In the genomic region with DNA sequence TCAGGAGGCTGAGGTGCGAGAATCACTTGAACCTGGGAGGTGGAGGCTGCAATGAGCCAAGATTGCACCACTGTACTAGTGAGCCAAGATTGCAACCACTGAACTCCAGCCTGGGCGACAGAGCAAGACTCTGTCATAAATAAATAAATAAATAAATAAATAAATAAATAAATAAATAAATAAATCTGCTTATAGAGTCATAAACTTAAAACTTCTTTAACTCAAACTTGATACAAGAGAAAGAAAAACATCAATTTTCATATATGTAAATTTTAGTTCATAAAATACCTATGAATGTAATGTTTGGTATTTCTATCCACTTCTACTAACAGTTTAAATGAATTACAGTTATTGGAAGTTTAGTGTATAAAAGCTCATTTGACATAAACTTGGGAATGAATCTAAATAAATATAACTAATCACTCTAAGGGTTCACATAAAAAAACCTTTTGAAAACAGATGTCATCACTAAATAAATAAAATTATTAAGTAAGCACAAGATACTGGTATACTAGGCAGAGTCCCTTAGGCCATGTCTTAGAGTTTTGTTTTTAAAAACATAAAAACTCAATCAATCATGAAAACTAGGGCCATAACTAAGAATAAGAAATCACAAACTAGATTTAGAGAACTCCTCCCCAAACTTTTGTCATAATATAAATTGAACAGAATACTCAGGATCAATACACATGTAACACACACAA, we compare ENCODE assay signal across 21 cellular contexts. TPM values are rescaled to one million over a fixed set of nuclear protein-coding genes. Genes with fewer than 3 reads are reported as not detected.
DNase-seq lines count a peak whose midpoint lies in the region; ATAC-seq and TF ChIP-seq lines count a peak whose summit lies in the region.
"Had no signal": no experiment of that assay in that cellular context is flagged by ENCODE, and none has a peak within 500 bp of the region (broad histone marks: within the 10 kb centered on the region; RNA-seq: fewer than 3 reads in every experiment).

No MANE protein-coding gene starts in this region.

- no peak overlapping the region for H3K4me3 ChIP-seq in RWPE2 (ENCODE audit: severe bottlenecking)
- H3K4me3 ChIP-seq in smooth muscle cell, result no peak overlapping the region
- no peak overlapping the region for H3K4me3 ChIP-seq in spleen
- H3K4me3 ChIP-seq: esophagus muscularis mucosa, right lobe of liver, upper lobe of right lung had no signal

- intact Hi-C loops in activated naive CD4-positive, alpha-beta T cell treated with anti-CD3 and anti-CD28 coated beads for 36 hours (cut with micrococcal nuclease), result loop anchor here (1.0 to 2.0 kb wide), 3 partner anchors 20 to 35 kb away; no protein-coding TSS in a partner anchor
- intact Hi-C loops in dendritic cell treated with granulocyte-macrophage colony-stimulating factor and Interleukin-4, amounts not matched to agents 40 ng/mL and 50 ng/mL, for 4 days (cut with micrococcal nuclease), result no loop called here
- intact Hi-C loops in spleen (cut with DNase I; ENCODE audit: low total_unique reads), result no loop called here
- intact Hi-C loops in Calu3 (cut with micrococcal nuclease; ENCODE audit: unreplicated experiment), result loop anchor here (5.0 kb wide), 1 partner anchor 36 kb away; no protein-coding TSS in a partner anchor

- no peak for DNase-seq in activated naive CD4-positive, alpha-beta T cell treated with anti-CD3 and anti-CD28 coated beads for 36 hours
- DNase-seq in activated naive CD4-positive, alpha-beta T cell treated with Interleukin-2 at 50 U/mL for 16 hours, result no peak
- no peak for DNase-seq in RWPE2 (ENCODE audit: low spot score)
- no peak for DNase-seq in smooth muscle cell (lab: John Stamatoyannopoulos, UW; ENCODE audit: unreplicated experiment)
- DNase-seq in spleen, result no peak
- DNase-seq in Calu3, result no peak
- no peak for DNase-seq in DMS153 (lab: John Stamatoyannopoulos, UW)
- DNase-seq: activated gamma-delta T cell treated with Interleukin-2 at 50 U/mL for 16 hours; COR-L47; glutamatergic neuron; H7; left ventricle myocardium superior; NCI-H1694 treated with DMSO at 0.1 percent for 48 hours; NCI-H226; NK-92 treated with Interleukin-12 subunit alpha and Interleukin-12 subunit beta, amount 100 ng/mL, for 24 hours; occipital lobe; right lobe of liver; stimulated activated CD4-positive, alpha-beta T cell treated with anti-CD3 and anti-CD28 coated beads, Interleukin-1b, Interleukin-23, amount 100 ng/mL, for 48 hours; upper lobe of right lung had no signal

- H3K79me2 ChIP-seq in smooth muscle cell (ENCODE audit: low read depth), result peaks cover 100% of the 10 kb centered on the region

- TF ChIP-seq CTCF in RWPE2 (IDR thresholded peaks at IDR 0.05; ENCODE audit: poor library complexity, severe bottlenecking) (no peak), smooth muscle cell (IDR thresholded peaks at IDR 0.05; ENCODE audit: borderline replicate concordance, insufficient read depth, poor library complexity, severe bottlenecking) (no peak), spleen (IDR thresholded peaks at IDR 0.05 in 8 of 11, conservative IDR thresholded peaks at IDR 0.05 in 3 of 11) (no peak), Calu3 (IDR thresholded peaks at IDR 0.05; ENCODE audit: unreplicated experiment) (no peak)

- 92% methylated on average over 2 of the region's 2 CpGs for WGBS in smooth muscle cell (ENCODE audit: low lambda C conversion rate)
- WGBS in spleen, 5 donors, result 71 to 96% (median 95%) methylated on average over 2 of the region's 2 CpGs

- H3K4me2 ChIP-seq in smooth muscle cell, result no peak overlapping the region

- H4K20me1 ChIP-seq in smooth muscle cell (ENCODE audit: low read depth), result peaks cover 100% of the 10 kb centered on the region

- no peaks in the 10 kb centered on the region for H3K36me3 Mint-ChIP-seq in activated naive CD4-positive, alpha-beta T cell treated with anti-CD3 and anti-CD28 coated beads for 36 hours (ENCODE audit: low read depth)
- H3K36me3 Mint-ChIP-seq in dendritic cell treated with granulocyte-macrophage colony-stimulating factor and Interleukin-4, amounts not matched to agents 40 ng/mL and 50 ng/mL, for 4 days (ENCODE audit: low read depth), result no peaks in the 10 kb centered on the region
- no peaks in the 10 kb centered on the region for H3K36me3 Mint-ChIP-seq in Calu3 (ENCODE audit: insufficient read depth, unreplicated experiment)

- TF ChIP-seq POLR2A in spleen (IDR thresholded peaks at IDR 0.05), result no peak

- peaks cover 11% of the 10 kb centered on the region; the same call in 1 of the 2 replicates for H3K36me3 ChIP-seq in RWPE2 (ENCODE audit: low read depth)
- H3K36me3 ChIP-seq in smooth muscle cell (ENCODE audit: low read depth), result no peaks in the 10 kb centered on the region
- H3K36me3 ChIP-seq in spleen, result no peaks in the 10 kb centered on the region
- H3K36me3 ChIP-seq: esophagus muscularis mucosa, right lobe of liver, upper lobe of right lung had no signal

- no peaks in the 10 kb centered on the region for H3K27me3 ChIP-seq in RWPE2 (ENCODE audit: insufficient read depth, poor library complexity, severe bottlenecking)
- H3K27me3 ChIP-seq in smooth muscle cell (ENCODE audit: low read depth), result no peaks in the 10 kb centered on the region
- H3K27me3 ChIP-seq in spleen (replicated peaks in 1 of 7), result no peaks in the 10 kb centered on the region
- H3K27me3 ChIP-seq: esophagus muscularis mucosa, right lobe of liver, upper lobe of right lung had no signal

- no peak; the same call in 2 of the 3 replicates for ATAC-seq in RWPE2 (ENCODE audit: low read depth)
- ATAC-seq: left ventricle myocardium superior, right lobe of liver, upper lobe of right lung had no signal

- H3K9me3 Mint-ChIP-seq in activated naive CD4-positive, alpha-beta T cell treated with anti-CD3 and anti-CD28 coated beads for 36 hours, result peaks cover 3% of the 10 kb centered on the region
- H3K9me3 Mint-ChIP-seq in dendritic cell treated with granulocyte-macrophage colony-stimulating factor and Interleukin-4, amounts not matched to agents 40 ng/mL and 50 ng/mL, for 4 days, result no peaks in the 10 kb centered on the region
- no peaks in the 10 kb centered on the region for H3K9me3 Mint-ChIP-seq in Calu3 (ENCODE audit: low read depth, unreplicated experiment)

- no peaks in the 10 kb centered on the region for H3K9me3 ChIP-seq in RWPE2 (ENCODE audit: severe bottlenecking)
- no peaks in the 10 kb centered on the region for H3K9me3 ChIP-seq in smooth muscle cell (replicated peaks; ENCODE audit: low read depth)
- H3K9me3 ChIP-seq in spleen, result peaks cover 0 to 8% (median 0%) of the 10 kb centered on the region in 8 donors
- H3K9me3 ChIP-seq: esophagus muscularis mucosa, right lobe of liver, upper lobe of right lung had no signal

- CTCF ChIA-PET in activated naive CD4-positive, alpha-beta T cell treated with anti-CD3 and anti-CD28 coated beads for 36 hours (lab: Charles Lee), result interaction anchor here (0.6 kb wide), 1 partner anchor 82 kb away, joined by 3 read pairs; no protein-coding TSS in a partner anchor
- CTCF ChIA-PET in Calu3 (lab: Charles Lee), result interaction anchor here (0.7 kb wide), 1 partner anchor 19 kb away, joined by 5 read pairs; no protein-coding TSS in a partner anchor

- H3K27me3 Mint-ChIP-seq in activated naive CD4-positive, alpha-beta T cell treated with anti-CD3 and anti-CD28 coated beads for 36 hours (ENCODE audit: low read depth), result no peaks in the 10 kb centered on the region
- no peaks in the 10 kb centered on the region for H3K27me3 Mint-ChIP-seq in dendritic cell treated with granulocyte-macrophage colony-stimulating factor and Interleukin-4, amounts not matched to agents 40 ng/mL and 50 ng/mL, for 4 days
- no peaks in the 10 kb centered on the region for H3K27me3 Mint-ChIP-seq in Calu3 (ENCODE audit: unreplicated experiment)

- H3K4me1 ChIP-seq in RWPE2 (ENCODE audit: insufficient read depth, poor library complexity, severe bottlenecking), result peaks cover 10% of the 10 kb centered on the region
- H3K4me1 ChIP-seq in smooth muscle cell (ENCODE audit: low read depth), result no peaks in the 10 kb centered on the region
- peaks cover 0 to 67% (median 16%) of the 10 kb centered on the region in 6 donors for H3K4me1 ChIP-seq in spleen
- H3K4me1 ChIP-seq: right lobe of liver had no signal

- H3K9ac ChIP-seq in smooth muscle cell (ENCODE audit: low read depth), result no peak overlapping the region

- H3F3A ChIP-seq in smooth muscle cell (ENCODE audit: low read depth), result peaks cover 6% of the 10 kb centered on the region

- H3K4me3 Mint-ChIP-seq in activated naive CD4-positive, alpha-beta T cell treated with anti-CD3 and anti-CD28 coated beads for 36 hours, result peak overlapping the region; percentile 30
- H3K4me3 Mint-ChIP-seq in dendritic cell treated with granulocyte-macrophage colony-stimulating factor and Interleukin-4, amounts not matched to agents 40 ng/mL and 50 ng/mL, for 4 days, result no peak overlapping the region
- no peak overlapping the region for H3K4me3 Mint-ChIP-seq in Calu3 (ENCODE audit: low read depth, unreplicated experiment)

- no peak overlapping the region for H2AFZ ChIP-seq in smooth muscle cell (ENCODE audit: low read depth)

- H3K27ac Mint-ChIP-seq in activated naive CD4-positive, alpha-beta T cell treated with anti-CD3 and anti-CD28 coated beads for 36 hours, result peak overlapping the region; percentile 82
- H3K27ac Mint-ChIP-seq in dendritic cell treated with granulocyte-macrophage colony-stimulating factor and Interleukin-4, amounts not matched to agents 40 ng/mL and 50 ng/mL, for 4 days, result peak overlapping the region; percentile 24
- H3K27ac Mint-ChIP-seq in Calu3 (ENCODE audit: unreplicated experiment), result no peak overlapping the region

- H3K4me1 Mint-ChIP-seq in activated naive CD4-positive, alpha-beta T cell treated with anti-CD3 and anti-CD28 coated beads for 36 hours (ENCODE audit: low read depth), result peaks cover 35% of the 10 kb centered on the region
- peaks cover 18% of the 10 kb centered on the region for H3K4me1 Mint-ChIP-seq in dendritic cell treated with granulocyte-macrophage colony-stimulating factor and Interleukin-4, amounts not matched to agents 40 ng/mL and 50 ng/mL, for 4 days (ENCODE audit: low read depth)
- peaks cover 10% of the 10 kb centered on the region for H3K4me1 Mint-ChIP-seq in Calu3 (ENCODE audit: low read depth, unreplicated experiment)

- BruUV-seq in Calu3 (replicated peaks; lab: Mats Ljungman, UMichigan), result no TSS peak

- peak overlapping the region; percentile 34 for H3K27ac ChIP-seq in RWPE2 (ENCODE audit: poor library complexity, severe bottlenecking)
- peak overlapping the region; percentile 50 for H3K27ac ChIP-seq in smooth muscle cell (ENCODE audit: low read depth)
- no peak overlapping the region for H3K27ac ChIP-seq in spleen
- H3K27ac ChIP-seq: esophagus muscularis mucosa, right lobe of liver, upper lobe of right lung had no signal

RNA-seq across cellular contexts. Expression of gene SMURF2, which starts 54.1 kb away (rescaled TPM):
- 10 to 100 TPM in 1 of 2 experiments, 1 to 10 TPM in 1; 9.6 to 10.7 TPM for total RNA-seq in activated naive CD4-positive, alpha-beta T cell treated with anti-CD3 and anti-CD28 coated beads for 36 hours
- total RNA-seq in smooth muscle cell, result 91.2 and 102 TPM in 2 replicates
- 38.9 and 40.1 TPM in 2 replicates for polyA plus RNA-seq in smooth muscle cell
- 10 to 100 TPM; 22.7 to 35.7 (median 28.0) TPM for total RNA-seq in spleen
- polyA plus RNA-seq in spleen, result 1 to 10 TPM; 5.4 to 6.5 (median 5.9) TPM
- total RNA-seq in Calu3 (2022), result 15.0 and 18.8 TPM in 2 replicates

Comparison
In these comparisons a context has a peak if more than half of its experiments do, and no peak if none do; other contexts are left out.
1. H3K27ac ChIP-seq: peak in RWPE2 (single experiment) and smooth muscle cell (single experiment); none in spleen (0 of 8).
2. intact Hi-C loops: an anchor here in activated naive CD4-positive, alpha-beta T cell treated with anti-CD3 and anti-CD28 coated beads for 36 hours (1.0 to 2.0 kb wide) and Calu3 (5.0 kb wide); none called in dendritic cell treated with granulocyte-macrophage colony-stimulating factor and Interleukin-4, amounts not matched to agents 40 ng/mL and 50 ng/mL, for 4 days and spleen.